ENCODE assay signal across 22 cellular contexts in the genomic region with DNA sequence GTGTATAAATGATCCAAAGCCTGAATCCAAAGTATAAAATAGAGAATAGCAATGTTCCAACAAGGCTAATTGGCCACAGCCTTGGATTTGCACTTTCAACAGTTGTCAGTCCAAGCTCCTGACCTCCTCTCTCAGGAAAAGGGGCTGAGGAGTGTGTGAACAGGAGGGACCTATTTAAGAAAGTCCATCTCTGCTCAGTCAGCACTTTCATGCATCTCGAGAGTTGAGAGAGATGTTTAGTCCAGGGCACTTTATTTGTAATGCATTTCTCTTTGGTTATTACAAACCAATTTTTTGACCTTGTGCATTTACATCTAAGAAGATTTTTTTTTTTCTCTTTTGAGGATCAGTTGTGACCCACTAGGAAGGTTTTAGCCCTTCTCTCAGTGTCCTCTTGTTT.
DNase-seq lines count a peak whose midpoint lies in the region; ATAC-seq, FAIRE-seq and TF ChIP-seq lines count a peak whose summit lies in the region.
"Had no signal": no experiment of that assay in that cellular context is flagged by ENCODE, and none has a peak within 500 bp of the region (broad histone marks: within the 10 kb centered on the region; RNA-seq: fewer than 3 reads in every experiment).

No MANE protein-coding gene starts in this region.

- H3K27me3 ChIP-seq in K562 (ENCODE audit: control insufficient read depth in 2 of 2, insufficient read depth in 2 of 2, low read length in 2 of 2) (no peaks in the 10 kb centered on the region), osteoblast (ENCODE audit: insufficient read depth, low read length) (no peaks in the 10 kb centered on the region), ovary (no peaks in the 10 kb centered on the region)
- H3K27me3 ChIP-seq: BE2C, BLaER1 had no signal

- TF ChIP-seq CTCF in A549 (IDR thresholded peaks at IDR 0.05), result no peak
- no peak for TF ChIP-seq CTCF in K562 (IDR thresholded peaks at IDR 0.05 in 2 of 3, conservative IDR thresholded peaks at IDR 0.05 in 1 of 3; ENCODE audit: insufficient read depth in 2 of 3, low read depth in 1 of 3, low read length in 3 of 3)
- TF ChIP-seq CTCF in osteoblast (IDR thresholded peaks at IDR 0.05; ENCODE audit: extremely low read depth, low read depth, low read length), result no peak
- no peak for TF ChIP-seq CTCF in ovary (IDR thresholded peaks at IDR 0.05)

- no peak for TF ChIP-seq EP300 in A549 (IDR thresholded peaks at IDR 0.05)
- TF ChIP-seq EP300 in K562 (IDR thresholded peaks at IDR 0.05; ENCODE audit: low read length), result no peak
- TF ChIP-seq EP300 in ovary (IDR thresholded peaks at IDR 0.05), result no peak

- H3K27ac ChIP-seq in A549 (no peak overlapping the region), K562 (ENCODE audit: extremely low read depth, low read depth, low read length) (no peak overlapping the region), osteoblast (ENCODE audit: low read depth, low read length) (no peak overlapping the region), ovary (no peak overlapping the region)
- H3K27ac ChIP-seq: 22Rv1, BLaER1 had no signal

- TF ChIP-seq RAD21 in A549 (conservative IDR thresholded peaks at IDR 0.05 in 1 of 2, IDR thresholded peaks at IDR 0.05 in 1 of 2), result no peak
- TF ChIP-seq RAD21 in K562 (CRISPR knock-in tag; conservative IDR thresholded peaks at IDR 0.05 in 1 of 2, IDR thresholded peaks at IDR 0.05 in 1 of 2), result no peak

- ATAC-seq in A549 (no peak), K562 (no peak), GM19452 (IDR thresholded peaks at IDR 0.05; ENCODE audit: unreplicated experiment) (no peak)

- H4K20me1 ChIP-seq in K562 (replicated peaks; ENCODE audit: control insufficient read depth, insufficient read depth, low read length) (no peaks in the 10 kb centered on the region), osteoblast (ENCODE audit: insufficient read depth, low read length) (no peaks in the 10 kb centered on the region)
- H4K20me1 ChIP-seq: BLaER1 had no signal

- no peak for TF ChIP-seq POLR2A in A549 (IDR thresholded peaks at IDR 0.05; ENCODE audit: low read length)
- no peak for TF ChIP-seq POLR2A in K562 (conservative IDR thresholded peaks at IDR 0.05)
- TF ChIP-seq POLR2A in ovary (IDR thresholded peaks at IDR 0.05), result no peak

- intact Hi-C loops in K562 (cut with micrococcal nuclease) (no loop called here), ovary (cut with DNase I) (no loop called here)

- CTCF ChIA-PET in A549 (lab: Yijun Ruan, JAX) (no interaction called here), K562 (lab: Yijun Ruan, JAX; ENCODE audit: low intra/inter-chr PET ratio) (no interaction called here)

- H3K4me3 ChIP-seq in A549 (no peak overlapping the region), K562 (no peak overlapping the region), osteoblast (ENCODE audit: insufficient read depth, low read length) (no peak overlapping the region), ovary (no peak overlapping the region)
- H3K4me3 ChIP-seq: BLaER1 had no signal

- H3K4me1 ChIP-seq in A549 (no peaks in the 10 kb centered on the region), K562 (replicated peaks in 1 of 2; ENCODE audit: control insufficient read depth in 2 of 2, insufficient read depth in 2 of 2, low read length in 2 of 2) (no peaks in the 10 kb centered on the region), osteoblast (ENCODE audit: insufficient read depth, low read length) (no peaks in the 10 kb centered on the region), ovary (ENCODE audit: insufficient read depth) (no peaks in the 10 kb centered on the region)
- H3K4me1 ChIP-seq: BE2C had no signal

- no peaks in the 10 kb centered on the region for H3K9me1 ChIP-seq in K562 (ENCODE audit: control insufficient read depth, insufficient read depth, low read length)

- H3K79me2 ChIP-seq in K562 (ENCODE audit: control insufficient read depth, insufficient read depth, low read length) (no peaks in the 10 kb centered on the region), osteoblast (ENCODE audit: insufficient read depth, low read length) (no peaks in the 10 kb centered on the region)

- no peak overlapping the region for H3K9ac ChIP-seq in K562 (ENCODE audit: insufficient read depth in 1 of 2, low read depth in 2 of 2, low read length in 2 of 2)
- H3K9ac ChIP-seq: BLaER1 had no signal

- no peak overlapping the region for H2AFZ ChIP-seq in K562 (ENCODE audit: low read depth, low read length)
- H2AFZ ChIP-seq in osteoblast (ENCODE audit: low read length), result no peak overlapping the region

- no TSS peak for BruUV-seq in K562 (replicated peaks; lab: Mats Ljungman, UMichigan)

- H3K36me3 ChIP-seq in K562 (ENCODE audit: control insufficient read depth, insufficient read depth, low read length) (no peaks in the 10 kb centered on the region), osteoblast (ENCODE audit: insufficient read depth, low read length) (no peaks in the 10 kb centered on the region), ovary (no peaks in the 10 kb centered on the region)
- H3K36me3 ChIP-seq: BE2C, BLaER1 had no signal

- H3K4me2 ChIP-seq in A549 (no peak overlapping the region), K562 (ENCODE audit: insufficient read depth, low read length) (no peak overlapping the region), osteoblast (ENCODE audit: insufficient read depth, low read length) (no peak overlapping the region)
- H3K4me2 ChIP-seq: BLaER1 had no signal

- POLR2A ChIA-PET in A549 (lab: Yijun Ruan, JAX) (no interaction called here), K562 (lab: Yijun Ruan, JAX) (interaction anchor here (1.0 kb wide), 1 partner anchor 38 kb away, joined by 3 read pairs; no protein-coding TSS in a partner anchor)

- peaks cover 23% of the 10 kb centered on the region for H3K9me3 ChIP-seq in A549
- no peaks in the 10 kb centered on the region for H3K9me3 ChIP-seq in K562 (replicated peaks; ENCODE audit: control insufficient read depth, insufficient read depth, low read depth, low read length)
- H3K9me3 ChIP-seq in osteoblast (ENCODE audit: low read depth, low read length), result no peaks in the 10 kb centered on the region
- no peaks in the 10 kb centered on the region for H3K9me3 ChIP-seq in ovary
- H3K9me3 ChIP-seq: BE2C had no signal

- DNase-seq in NCI-H82 (lab: John Stamatoyannopoulos, UW) (peak; percentile 19), NCI-H82 treated with DMSO at 0.1 percent for 48 hours (lab: John Stamatoyannopoulos, UW; ENCODE audit: unreplicated experiment) (no peak), A549 (ENCODE audit: low read depth in 1 of 2, low spot score in 1 of 2) (no peak), K562 (ENCODE audit: extremely low read depth in 1 of 4, low spot score in 3 of 4) (no peak), osteoblast (ENCODE audit: insufficient read length, low spot score, missing footprints) (peak; percentile 43), ovary (no peak)
- DNase-seq: ACHN; BE2C; C1 segment of cervical spinal cord; Calu3; CD4-positive, alpha-beta memory T cell; CD4-positive, CD25-positive, alpha-beta regulatory T cell; CD8-positive, alpha-beta memory T cell; COR-L47; DMS79 treated with DMSO at 0.1 percent for 48 hours; GF-D8 had no signal

- FAIRE-seq in A549 (lab: Jason Lieb, UNC) (no peak), K562 (lab: Jason Lieb, UNC) (no peak)
- FAIRE-seq: D721Med, GM12891, GM19239 had no signal

- in situ Hi-C loops in K562 (cut with MboI), result no loop called here

- 4% methylated on average over 1 of the region's 1 CpG for WGBS in A549 (ENCODE audit: missing lambda C conversion rate)
- 0% methylated on average over 1 of the region's 1 CpG for WGBS in K562 (ENCODE audit: insufficient coverage, low coverage, missing lambda C conversion rate)
- 62 to 87% (median 86%) methylated on average over 1 of the region's 1 CpG for WGBS in ovary, 3 donors

TF ChIP-seq in A549, 52 proteins besides CTCF, POLR2A, EP300 and RAD21:
- TF ChIP-seq MAFK (IDR thresholded peaks at IDR 0.05; ENCODE audit: partially characterized antibody) (peak; percentile 76), GATA3 (IDR thresholded peaks at IDR 0.05; ENCODE audit: borderline replicate concordance) (no peak)

TF ChIP-seq in K562, 482 proteins besides CTCF, POLR2A, EP300 and RAD21:
- no peak for TF ChIP-seq MEIS2 (IDR thresholded peaks at IDR 0.05; ENCODE audit: partially characterized antibody)
- TF ChIP-seq ZNF316 (IDR thresholded peaks at IDR 0.05), result peak; percentile 31; the same call in 1 of the 2 replicates
- TF ChIP-seq C11orf30 (IDR thresholded peaks at IDR 0.05; ENCODE audit: low read depth), result peak; percentile 38; the same call in 1 of the 2 replicates
- TF ChIP-seq MAFK (IDR thresholded peaks at IDR 0.05; ENCODE audit: low read length), result peak; percentile 24; the same call in 1 of the 2 replicates

Comparison
In these comparisons a context has a peak if more than half of its experiments do, and no peak if none do; other contexts are left out.
1. DNase-seq: peak in NCI-H82 (single experiment) and osteoblast (single experiment); none in NCI-H82 treated with DMSO at 0.1 percent for 48 hours (single experiment), A549 (0 of 2), K562 (0 of 4) and ovary (0 of 5).